In the genomic region with DNA sequence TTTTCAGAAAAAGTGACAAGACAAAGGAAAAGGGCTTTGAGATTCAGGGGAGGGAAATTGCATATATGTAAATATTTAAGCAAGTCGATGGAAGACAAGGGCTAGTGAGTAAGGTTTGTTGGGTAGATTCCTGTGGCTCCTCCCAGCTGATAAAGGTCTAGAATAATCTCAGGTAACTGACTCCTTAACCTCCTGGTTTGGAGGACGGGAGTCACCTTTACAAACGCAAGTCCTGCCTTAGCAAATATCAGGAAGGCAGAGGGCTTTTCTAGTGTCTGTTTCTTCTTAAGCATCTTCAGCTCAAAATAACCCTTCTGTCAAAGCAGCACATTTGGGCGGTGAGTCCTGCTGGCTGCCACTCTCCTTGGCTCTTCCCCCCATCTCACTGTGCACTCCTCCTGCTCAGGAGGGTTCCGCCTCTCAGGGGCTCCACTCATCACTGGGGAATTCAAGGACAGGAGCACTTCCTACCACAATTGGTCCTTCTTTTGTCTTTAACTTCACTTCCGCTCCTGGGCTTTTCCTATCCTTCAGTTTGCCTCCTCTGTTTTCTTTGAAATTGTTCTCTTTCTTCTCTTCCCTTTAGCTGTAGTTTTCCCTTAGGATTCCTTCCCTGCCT, we compare ENCODE assay signal across 16 cellular contexts.
A peak's percentile ranks its signal among the peaks of the same experiment; 100 is the strongest.
DNase-seq lines count a peak whose midpoint lies in the region; ATAC-seq and TF ChIP-seq lines count a peak whose summit lies in the region.
"Had no signal": no experiment of that assay in that cellular context is flagged by ENCODE, and none has a peak within 500 bp of the region (broad histone marks: within the 10 kb centered on the region; RNA-seq: fewer than 3 reads in every experiment).

No MANE protein-coding gene starts in this region.

- DNase-seq in RPMI7951 (ENCODE audit: low read depth) (peak; percentile 69), esophagus muscularis mucosa (ENCODE audit: extremely low spot score) (peak; percentile 83), osteoblast (ENCODE audit: insufficient read length, low spot score, missing footprints) (no peak), globus pallidus (ENCODE audit: low spot score) (no peak), NCI-H526 (lab: John Stamatoyannopoulos, UW) (no peak)
- DNase-seq in activated naive CD4-positive, alpha-beta T cell treated with anti-CD3 and anti-CD28 coated beads for 36 hours = no peak
- DNase-seq: activated naive CD8-positive, alpha-beta T cell treated with anti-CD3 and anti-CD28 coated beads for 36 hours; dorsolateral prefrontal cortex; glutamatergic neuron; NCI-H1694 treated with DMSO at 0.1 percent for 48 hours; NCI-H748 treated with DMSO at 0.1 percent for 48 hours; occipital lobe; WERI-Rb-1 had no signal

- TF ChIP-seq CTCF in C4-2B (conservative IDR thresholded peaks at IDR 0.05) (no peak), esophagus muscularis mucosa (IDR thresholded peaks at IDR 0.05) (no peak), osteoblast (IDR thresholded peaks at IDR 0.05; ENCODE audit: extremely low read depth, low read depth, low read length) (no peak)

- CTCF ChIA-PET in activated naive CD4-positive, alpha-beta T cell treated with anti-CD3 and anti-CD28 coated beads for 36 hours (lab: Charles Lee) = no interaction called here

- ATAC-seq in HG02938 (IDR thresholded peaks at IDR 0.05; ENCODE audit: unreplicated experiment) = no peak

- WGBS in esophagus muscularis mucosa = 91% methylated on average over 6 of the region's 6 CpGs

- no peak overlapping the region for H3K27ac Mint-ChIP-seq in activated naive CD4-positive, alpha-beta T cell treated with anti-CD3 and anti-CD28 coated beads for 36 hours
- H3K27ac Mint-ChIP-seq: activated naive CD8-positive, alpha-beta T cell treated with anti-CD3 and anti-CD28 coated beads for 36 hours had no signal

- H3K27me3 Mint-ChIP-seq in activated naive CD4-positive, alpha-beta T cell treated with anti-CD3 and anti-CD28 coated beads for 36 hours (ENCODE audit: low read depth) = no peaks in the 10 kb centered on the region
- H3K27me3 Mint-ChIP-seq: activated naive CD8-positive, alpha-beta T cell treated with anti-CD3 and anti-CD28 coated beads for 36 hours had no signal

- no peak for TF ChIP-seq POLR2A in esophagus muscularis mucosa (IDR thresholded peaks at IDR 0.05; ENCODE audit: low read depth)

- no peaks in the 10 kb centered on the region for H3K9me3 Mint-ChIP-seq in activated naive CD4-positive, alpha-beta T cell treated with anti-CD3 and anti-CD28 coated beads for 36 hours
- H3K9me3 Mint-ChIP-seq: activated naive CD8-positive, alpha-beta T cell treated with anti-CD3 and anti-CD28 coated beads for 36 hours had no signal

- intact Hi-C loops in esophagus muscularis mucosa (cut with DNase I) = loop anchor here (10.0 kb wide), 1 partner anchor 497 kb away; the partner anchor contains the start of gene KLF6
- intact Hi-C loops in activated naive CD4-positive, alpha-beta T cell treated with anti-CD3 and anti-CD28 coated beads for 36 hours (cut with micrococcal nuclease) = no loop called here

- H4K20me1 ChIP-seq in osteoblast (ENCODE audit: insufficient read depth, low read length) = no peaks in the 10 kb centered on the region

- H3K27ac ChIP-seq in C4-2B = peak overlapping the region; percentile 84
- peak overlapping the region; percentile 83 to 90 (median 90) for H3K27ac ChIP-seq in esophagus muscularis mucosa (replicated peaks in 1 of 4)
- peak overlapping the region; percentile 47 for H3K27ac ChIP-seq in osteoblast (ENCODE audit: low read depth, low read length)
- H3K27ac ChIP-seq: WERI-Rb-1 had no signal

- H3K79me2 ChIP-seq in osteoblast (ENCODE audit: insufficient read depth, low read length) = no peaks in the 10 kb centered on the region

- no peaks in the 10 kb centered on the region for H3K9me3 ChIP-seq in esophagus muscularis mucosa
- no peaks in the 10 kb centered on the region for H3K9me3 ChIP-seq in osteoblast (ENCODE audit: low read depth, low read length)

- H3K4me2 ChIP-seq in osteoblast (ENCODE audit: insufficient read depth, low read length) = no peak overlapping the region

- H3K4me3 ChIP-seq in esophagus muscularis mucosa (no peak overlapping the region), osteoblast (ENCODE audit: insufficient read depth, low read length) (no peak overlapping the region)
- H3K4me3 ChIP-seq: dorsolateral prefrontal cortex, lung had no signal

- no peaks in the 10 kb centered on the region for H3K36me3 Mint-ChIP-seq in activated naive CD4-positive, alpha-beta T cell treated with anti-CD3 and anti-CD28 coated beads for 36 hours (ENCODE audit: low read depth)
- H3K36me3 Mint-ChIP-seq: activated naive CD8-positive, alpha-beta T cell treated with anti-CD3 and anti-CD28 coated beads for 36 hours had no signal

- H3K27me3 ChIP-seq in esophagus muscularis mucosa = no peaks in the 10 kb centered on the region
- H3K27me3 ChIP-seq in osteoblast (ENCODE audit: insufficient read depth, low read length) = no peaks in the 10 kb centered on the region

- no peak overlapping the region for H3K4me3 Mint-ChIP-seq in activated naive CD4-positive, alpha-beta T cell treated with anti-CD3 and anti-CD28 coated beads for 36 hours
- H3K4me3 Mint-ChIP-seq: activated naive CD8-positive, alpha-beta T cell treated with anti-CD3 and anti-CD28 coated beads for 36 hours had no signal

- H3K36me3 ChIP-seq in esophagus muscularis mucosa = no peaks in the 10 kb centered on the region
- H3K36me3 ChIP-seq in osteoblast (ENCODE audit: insufficient read depth, low read length) = no peaks in the 10 kb centered on the region
- H3K36me3 ChIP-seq: WERI-Rb-1 had no signal

- no peak for TF ChIP-seq EP300 in esophagus muscularis mucosa (IDR thresholded peaks at IDR 0.05)

- no peak overlapping the region for H2AFZ ChIP-seq in osteoblast (ENCODE audit: low read length)

- H3K4me1 Mint-ChIP-seq in activated naive CD4-positive, alpha-beta T cell treated with anti-CD3 and anti-CD28 coated beads for 36 hours (ENCODE audit: low read depth) = no peaks in the 10 kb centered on the region

- peaks cover 47 to 85% (median 80%) of the 10 kb centered on the region in 4 donors for H3K4me1 ChIP-seq in esophagus muscularis mucosa
- peaks cover 38% of the 10 kb centered on the region for H3K4me1 ChIP-seq in osteoblast (ENCODE audit: insufficient read depth, low read length)

Comparison
In these comparisons a context has a peak if more than half of its experiments do, and no peak if none do; other contexts are left out.
1. DNase-seq: peak in RPMI7951 (single experiment) and esophagus muscularis mucosa (single experiment); none in osteoblast (single experiment), globus pallidus (single experiment), NCI-H526 (0 of 2) and activated naive CD4-positive, alpha-beta T cell treated with anti-CD3 and anti-CD28 coated beads for 36 hours (single experiment).
2. Peak in every context shown above with its lines, with median percentiles within 50 percentile points of each other: H3K27ac ChIP-seq.